Comparison of ENCODE assay signal across 11 cellular contexts in genomic region chr11:63944987-63945386, GRCh38. TPM values are rescaled to one million over a fixed set of nuclear protein-coding genes. Genes with fewer than 3 reads are reported as not detected.
DNase-seq lines count a peak whose midpoint lies in the region; ATAC-seq and TF ChIP-seq lines count a peak whose summit lies in the region.
"Had no signal": no experiment of that assay in that cellular context is flagged by ENCODE, and none has a peak within 500 bp of the region (broad histone marks: within the 10 kb centered on the region; RNA-seq: fewer than 3 reads in every experiment).

No MANE protein-coding gene starts in this region.

- H3K79me2 ChIP-seq in mammary epithelial cell (ENCODE audit: insufficient read depth, low read length) (peaks cover 50% of the 10 kb centered on the region), neural progenitor cell (ENCODE audit: low read depth) (peaks cover 55% of the 10 kb centered on the region)

- H2AFZ ChIP-seq in mammary epithelial cell (ENCODE audit: low read depth, low read length) (no peak overlapping the region), neural progenitor cell (replicated peaks) (no peak overlapping the region)

- H3K4me3 Mint-ChIP-seq in neural progenitor cell, result no peak overlapping the region

- H3K36me3 ChIP-seq in breast epithelium (no peaks in the 10 kb centered on the region), mammary epithelial cell (ENCODE audit: insufficient read depth, low read length) (no peaks in the 10 kb centered on the region), gastroesophageal sphincter (peaks cover 0 to 36% of the 10 kb centered on the region in 2 donors), neural progenitor cell (no peaks in the 10 kb centered on the region)

- intact Hi-C loops in breast epithelium (cut with DNase I; ENCODE audit: low total_unique reads) (loop anchor here (5.0 kb wide), 1 partner anchor 108 kb away; the partner anchor contains the start of gene MARK2), mammary epithelial cell (cut with micrococcal nuclease) (loop anchor here (1.0 to 5.0 kb wide), 2 partner anchors 108 to 468 kb away; no protein-coding TSS in a partner anchor)

- H3F3A ChIP-seq in neural progenitor cell (ENCODE audit: low read depth), result peaks cover 16% of the 10 kb centered on the region

- H3K9ac ChIP-seq in mammary epithelial cell (ENCODE audit: insufficient read depth, low read length) (no peak overlapping the region), neural progenitor cell (peak overlapping the region; percentile 49)

- ATAC-seq in gastroesophageal sphincter (peak; percentile 12), HG03175 (IDR thresholded peaks at IDR 0.05; ENCODE audit: unreplicated experiment) (no peak)

- H4K20me1 ChIP-seq in mammary epithelial cell (ENCODE audit: insufficient read depth, low read length), result no peaks in the 10 kb centered on the region
- H4K20me1 ChIP-seq in neural progenitor cell (ENCODE audit: low read depth), result peaks cover 56% of the 10 kb centered on the region

- peaks cover 3% of the 10 kb centered on the region for H3K36me3 Mint-ChIP-seq in neural progenitor cell

- peaks cover 0 to 9% of the 10 kb centered on the region in 2 donors for H3K4me1 ChIP-seq in breast epithelium
- peaks cover 3% of the 10 kb centered on the region for H3K4me1 ChIP-seq in mammary epithelial cell (ENCODE audit: insufficient read depth, low read length)
- H3K4me1 ChIP-seq in gastroesophageal sphincter, result peaks cover 0 to 29% (median 6%) of the 10 kb centered on the region in 3 donors
- no peaks in the 10 kb centered on the region for H3K4me1 ChIP-seq in neural progenitor cell

- BruUV-seq in mammary epithelial cell (replicated peaks; lab: Mats Ljungman, UMichigan), result no TSS peak

- H3K27ac ChIP-seq in breast epithelium (peak overlapping the region; percentile 70 to 71), mammary epithelial cell (ENCODE audit: insufficient read depth, low read depth, low read length) (no peak overlapping the region), gastroesophageal sphincter (peak overlapping the region; percentile 2 to 77 (median 74)), neural progenitor cell (peak overlapping the region; percentile 53)

- WGBS in mammary epithelial cell (ENCODE audit: low coverage, missing lambda C conversion rate), result 42% methylated on average over 6 of the region's 8 CpGs
- WGBS in gastroesophageal sphincter (ENCODE audit: low coverage in 1 of 2), 2 donors, result 34 to 38% methylated on average over 4 to 5 of the region's 8 CpGs

- H3K4me2 ChIP-seq in mammary epithelial cell (ENCODE audit: insufficient read depth, low read depth, low read length), result no peak overlapping the region
- no peak overlapping the region for H3K4me2 ChIP-seq in neural progenitor cell

- TF ChIP-seq POLR2A in breast epithelium (IDR thresholded peaks at IDR 0.05) (no peak), gastroesophageal sphincter (IDR thresholded peaks at IDR 0.05) (no peak)

- TF ChIP-seq CTCF in breast epithelium (IDR thresholded peaks at IDR 0.05) (no peak), mammary epithelial cell (conservative IDR thresholded peaks at IDR 0.05 in 1 of 2, IDR thresholded peaks at IDR 0.05 in 1 of 2; ENCODE audit: extremely low read depth in 1 of 2, insufficient read depth in 1 of 2, low read depth in 1 of 2, low read length in 2 of 2) (no peak), gastroesophageal sphincter (IDR thresholded peaks at IDR 0.05) (no peak), neural progenitor cell (IDR thresholded peaks at IDR 0.05) (no peak), GM13976 (IDR thresholded peaks at IDR 0.05; ENCODE audit: borderline replicate concordance, control extremely low read depth, extremely low read depth, insufficient read depth, missing control alignments) (no peak)

- in situ Hi-C loops in mammary epithelial cell (cut with MboI; ENCODE audit: low sequenced_read_pairs in 2 of 2) (loop anchor here (5.0 to 10.0 kb wide), 2 partner anchors 108 to 110 kb away; partner anchors contain the start of gene MARK2 (in 2 of the 2)), GM13976 (cut with MboI; ENCODE audit: low sequenced_read_pairs, unreplicated experiment) (loop anchor here (10.0 kb wide), 1 partner anchor 110 kb away; the partner anchor contains the start of gene MARK2)

- dilution Hi-C loops in mammary epithelial cell (cut with HindIII; ENCODE audit: low sequenced_read_pairs), result no loop called here

- peaks cover 7% of the 10 kb centered on the region for H3K27me3 Mint-ChIP-seq in neural progenitor cell (ENCODE audit: insufficient read depth, low read depth)

- H3K9me3 ChIP-seq in breast epithelium, result no peaks in the 10 kb centered on the region
- H3K9me3 ChIP-seq in mammary epithelial cell (replicated peaks; ENCODE audit: insufficient read depth, low read length), result no peaks in the 10 kb centered on the region
- no peaks in the 10 kb centered on the region for H3K9me3 ChIP-seq in gastroesophageal sphincter
- no peaks in the 10 kb centered on the region for H3K9me3 ChIP-seq in neural progenitor cell (ENCODE audit: low read depth)

- peaks cover 32% of the 10 kb centered on the region for H3K4me1 Mint-ChIP-seq in neural progenitor cell

- H3K27ac Mint-ChIP-seq in neural progenitor cell, result no peak overlapping the region

- DNase-seq in breast epithelium (ENCODE audit: low spot score in 2 of 2) (no peak), mammary epithelial cell (no peak), neural progenitor cell (ENCODE audit: low spot score) (no peak), GM13976 (ENCODE audit: low spot score) (no peak), medulla oblongata (ENCODE audit: extremely low spot score) (no peak)
- no peak for DNase-seq in stimulated activated CD8-positive, alpha-beta memory T cell treated with anti-CD3 and anti-CD28 coated beads, Interleukin-4, amount 100 ng/mL, for 48 hours
- DNase-seq: activated gamma-delta T cell treated with Interleukin-2 at 50 U/mL for 16 hours, NCI-H187, PC-3 had no signal

- H3K27me3 ChIP-seq in breast epithelium, result no peaks in the 10 kb centered on the region
- no peaks in the 10 kb centered on the region for H3K27me3 ChIP-seq in mammary epithelial cell (ENCODE audit: insufficient read depth, low read length)
- no peaks in the 10 kb centered on the region for H3K27me3 ChIP-seq in gastroesophageal sphincter
- no peaks in the 10 kb centered on the region for H3K27me3 ChIP-seq in neural progenitor cell

- no peaks in the 10 kb centered on the region for H3K9me3 Mint-ChIP-seq in neural progenitor cell

- TF ChIP-seq EP300 in gastroesophageal sphincter (IDR thresholded peaks at IDR 0.05), result no peak

- H3K4me3 ChIP-seq in breast epithelium, result no peak overlapping the region
- H3K4me3 ChIP-seq in mammary epithelial cell (replicated peaks in 1 of 3; ENCODE audit: insufficient read depth in 1 of 3, low read depth in 2 of 3, low read length in 3 of 3), result no peak overlapping the region
- no peak overlapping the region for H3K4me3 ChIP-seq in gastroesophageal sphincter
- no peak overlapping the region for H3K4me3 ChIP-seq in neural progenitor cell

- CTCF ChIA-PET in mammary epithelial cell (lab: Charles Lee; ENCODE audit: low non-redundant PET), result interaction anchor here (0.6 to 0.9 kb wide), 4 partner anchors 10 to 177 kb away, joined by 3 to 8 read pairs (median 4); partner anchors contain the start of gene MARK2

RNA-seq across cellular contexts. Expression of gene NAA40, which starts 6.2 kb away (rescaled TPM):
- total RNA-seq in breast epithelium, result 10 to 100 TPM in 2 of 3 donors, 1 to 10 TPM in 1; 5.9 to 27.4 (median 19.7) TPM
- total RNA-seq in mammary epithelial cell, result 10 to 100 TPM; 16.3 to 20.2 TPM
- polyA plus RNA-seq in mammary epithelial cell, result 18.0 TPM
- polyA minus RNA-seq in mammary epithelial cell, result 19.3 TPM
- 10 to 100 TPM in 1 of 4 donors, 1 to 10 TPM in 3; 3.8 to 12.5 (median 8.5) TPM for total RNA-seq in gastroesophageal sphincter
- 38.7 and 40.4 TPM in 2 replicates for total RNA-seq in neural progenitor cell (ENCODE audit: low replicate concordance)

RNA-seq across cellular contexts. Expression of gene RCOR2, which starts 28.0 kb away (rescaled TPM):
- total RNA-seq in breast epithelium (under 1 TPM; 0.16 to 0.33 (median 0.29) TPM), mammary epithelial cell (under 1 TPM; 0.14 to 0.17 TPM), gastroesophageal sphincter (under 1 TPM in 3 of 4 donors, not detected in 1; 0.16 to 0.74 (median 0.58) TPM), neural progenitor cell (ENCODE audit: low replicate concordance) (70.6 and 139 TPM in 2 replicates)
- 0.08 TPM for polyA plus RNA-seq in mammary epithelial cell
- not detected for polyA minus RNA-seq in mammary epithelial cell

RNA-seq across cellular contexts. Expression of gene COX8A, which starts 29.4 kb away (rescaled TPM):
- 100 to 1,000 TPM; 257 to 326 (median 293) TPM for total RNA-seq in breast epithelium
- 100 to 1,000 TPM; 185 to 338 TPM for total RNA-seq in mammary epithelial cell
- 576 TPM for polyA plus RNA-seq in mammary epithelial cell
- 282 TPM for polyA minus RNA-seq in mammary epithelial cell
- 100 to 1,000 TPM; 317 to 650 (median 402) TPM for total RNA-seq in gastroesophageal sphincter
- 86.0 and 337 TPM in 2 replicates for total RNA-seq in neural progenitor cell (ENCODE audit: low replicate concordance)

RNA-seq across cellular contexts. Expression of gene OTUB1, which starts 41.3 kb away (rescaled TPM):
- total RNA-seq in breast epithelium, result 10 to 100 TPM; 50.9 to 81.4 (median 79.3) TPM
- 100 to 1,000 TPM in 1 of 2 donors, 10 to 100 TPM in 1; 48.0 to 101 TPM for total RNA-seq in mammary epithelial cell
- polyA plus RNA-seq in mammary epithelial cell, result 196 TPM
- 121 TPM for polyA minus RNA-seq in mammary epithelial cell
- total RNA-seq in gastroesophageal sphincter, result 10 to 100 TPM; 47.7 to 70.4 (median 53.2) TPM
- total RNA-seq in neural progenitor cell (ENCODE audit: low replicate concordance), result 51.3 and 84.8 TPM in 2 replicates

Comparison
In these comparisons a context has a peak if more than half of its experiments do, and no peak if none do; other contexts are left out.
1. RNA of gene RCOR2, which starts 28.0 kb away (total RNA-seq): 70.6 to 139 TPM in neural progenitor cell; 0.16 to 0.74 TPM in gastroesophageal sphincter, 0.16 to 0.33 TPM in breast epithelium and 0.14 to 0.17 TPM in mammary epithelial cell; every median in the first group is over 10 times any median in the second.